ENCODE assay signal across 24 cellular contexts in the genomic region with DNA sequence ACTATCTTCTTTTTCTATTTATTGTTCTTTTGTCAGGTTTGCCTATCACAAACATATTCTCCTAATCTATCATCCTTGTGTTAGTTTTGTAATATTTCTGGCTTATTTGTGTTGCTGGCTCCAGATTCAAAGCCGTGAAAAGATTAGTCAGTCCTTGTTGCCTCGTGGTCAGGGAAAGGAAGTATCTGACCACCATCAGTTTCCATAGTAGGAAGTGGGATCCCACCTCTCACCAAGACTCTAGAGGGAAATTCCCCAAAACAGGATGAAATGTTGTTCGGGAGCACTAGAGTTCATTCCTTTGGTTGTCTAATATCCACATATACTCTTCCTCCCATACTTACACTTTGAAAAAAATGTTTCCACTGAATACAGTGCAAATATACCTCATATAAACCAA.
"Had no signal": no experiment of that assay in that cellular context is flagged by ENCODE, and none has a peak within 500 bp of the region (broad histone marks: within the 10 kb centered on the region; RNA-seq: fewer than 3 reads in every experiment).

No MANE protein-coding gene starts in this region.

- ATAC-seq: activated CD4-positive, CD25-positive, alpha-beta regulatory T cell treated with anti-CD3 and anti-CD28 coated beads, Interleukin-2, amount 50 U/mL, for 24 hours; left lung; lower lobe of right lung; naive thymus-derived CD8-positive, alpha-beta T cell; stimulated activated naive B cell treated with anti-CD40 and anti-IgM and Interleukin-4, amounts not matched to agents 10 μg/mL and 1 μg/mL and 100 μg/mL, for 72 hours; T-cell had no signal

- H3K27me3 ChIP-seq: esophagus squamous epithelium, left lung, right atrium auricular region had no signal

- H3K9me3 Mint-ChIP-seq: activated T-helper 1 cell treated with anti-CD3 and anti-CD28 coated beads, Interleukin-12 subunit alpha, Interleukin-12 subunit beta, Interleukin-2, Interleukin-4 antibody, amounts not matched to agents 30 ng/mL and 10 ng/mL and 1 ng/mL, durations not matched to agents 14 hours and 24 hours and 36 hours; naive thymus-derived CD8-positive, alpha-beta T cell; stimulated activated naive B cell treated with anti-CD40 and anti-IgM and Interleukin-4, amounts not matched to agents 10 μg/mL and 1 μg/mL and 100 μg/mL, for 72 hours; T-cell had no signal

- H3K36me3 ChIP-seq: breast epithelium, esophagus squamous epithelium, left lung, lower lobe of right lung, right atrium auricular region, thoracic aorta, WERI-Rb-1 had no signal

- H3K4me3 Mint-ChIP-seq: activated T-helper 1 cell treated with anti-CD3 and anti-CD28 coated beads, Interleukin-12 subunit alpha, Interleukin-12 subunit beta, Interleukin-2, Interleukin-4 antibody, amounts not matched to agents 30 ng/mL and 10 ng/mL and 1 ng/mL, durations not matched to agents 14 hours and 24 hours and 36 hours; naive thymus-derived CD8-positive, alpha-beta T cell; stimulated activated naive B cell treated with anti-CD40 and anti-IgM and Interleukin-4, amounts not matched to agents 10 μg/mL and 1 μg/mL and 100 μg/mL, for 72 hours; T-cell had no signal

- H3K27me3 Mint-ChIP-seq: naive thymus-derived CD8-positive, alpha-beta T cell; stimulated activated naive B cell treated with anti-CD40 and anti-IgM and Interleukin-4, amounts not matched to agents 10 μg/mL and 1 μg/mL and 100 μg/mL, for 72 hours had no signal

- H3K27ac Mint-ChIP-seq: activated T-helper 1 cell treated with anti-CD3 and anti-CD28 coated beads, Interleukin-12 subunit alpha, Interleukin-12 subunit beta, Interleukin-2, Interleukin-4 antibody, amounts not matched to agents 30 ng/mL and 10 ng/mL and 1 ng/mL, durations not matched to agents 14 hours and 24 hours and 36 hours; naive thymus-derived CD8-positive, alpha-beta T cell; stimulated activated naive B cell treated with anti-CD40 and anti-IgM and Interleukin-4, amounts not matched to agents 10 μg/mL and 1 μg/mL and 100 μg/mL, for 72 hours; T-cell had no signal

- DNase-seq: activated CD8-positive, alpha-beta memory T cell treated with anti-CD3 and anti-CD28 coated beads, Interleukin-2, amount 50 U/mL, for 4 hours; activated gamma-delta T cell treated with Interleukin-2 at 50 U/mL for 16 hours; activated naive CD4-positive, alpha-beta T cell treated with anti-CD3 and anti-CD28 coated beads, Interleukin-2, amount 50 U/mL, for 16 hours; central memory CD4-positive, alpha-beta T cell; esophagus squamous epithelium; foreskin melanocyte; left lung; lower lobe of right lung; mesenchymal stem cell; naive thymus-derived CD8-positive, alpha-beta T cell; stimulated activated CD4-positive, alpha-beta T cell treated with anti-CD3 and anti-CD28 coated beads, Interleukin-1b, Interleukin-23, amount 100 ng/mL, for 48 hours; stimulated activated CD4-positive, alpha-beta T cell treated with anti-CD3 and anti-CD28 coated beads, Interleukin-4, amount 100 ng/mL, for 4 hours; stimulated activated CD8-positive, alpha-beta memory T cell treated with anti-CD3 and anti-CD28 coated beads, Interleukin-4, amount 100 ng/mL, for 48 hours; stimulated activated naive B cell treated with anti-CD40 and anti-IgM and Interleukin-4, amounts not matched to agents 10 μg/mL and 1 μg/mL and 100 μg/mL, for 72 hours; T-cell; trophoblast cell; WERI-Rb-1 had no signal

- H3K9me3 ChIP-seq: breast epithelium, esophagus squamous epithelium, left lung, lower lobe of right lung, right atrium auricular region, thoracic aorta had no signal

- H3K4me3 ChIP-seq: breast epithelium, esophagus squamous epithelium, left lung, lower lobe of right lung, right atrium auricular region, smooth muscle cell, thoracic aorta had no signal

- H3K4me1 ChIP-seq: breast epithelium, esophagus squamous epithelium, left lung, lower lobe of right lung, right atrium auricular region had no signal

- H3K36me3 Mint-ChIP-seq: naive thymus-derived CD8-positive, alpha-beta T cell; stimulated activated naive B cell treated with anti-CD40 and anti-IgM and Interleukin-4, amounts not matched to agents 10 μg/mL and 1 μg/mL and 100 μg/mL, for 72 hours; T-cell had no signal

- H3K27ac ChIP-seq: breast epithelium, epithelial cell of prostate, esophagus squamous epithelium, left lung, lower lobe of right lung, right atrium auricular region, thoracic aorta, WERI-Rb-1 had no signal
